Comparison of ENCODE assay signal across 8 cellular contexts in genomic region chr9:98806394-98807069, GRCh38. TPM values are rescaled to one million over a fixed set of nuclear protein-coding genes. Genes with fewer than 3 reads are reported as not detected.
A peak's percentile ranks its signal among the peaks of the same experiment; 100 is the strongest.
DNase-seq lines count a peak whose midpoint lies in the region; ATAC-seq and TF ChIP-seq lines count a peak whose summit lies in the region.

No MANE protein-coding gene starts in this region.

- CTCF ChIA-PET in CD8-positive, alpha-beta memory T cell (lab: Charles Lee): interaction anchor here (1.2 to 2.7 kb wide), 6 partner anchors 9 to 192 kb away, joined by 3 to 14 read pairs (median 4); partner anchors contain the start of gene ANKS6

- no peaks in the 10 kb centered on the region for H3K9me3 Mint-ChIP-seq in CD8-positive, alpha-beta memory T cell
- H3K9me3 Mint-ChIP-seq in chondrocyte (ENCODE audit: low read depth) (no peaks in the 10 kb centered on the region), neural progenitor cell (peaks cover 2% of the 10 kb centered on the region)

- peak overlapping the region; percentile 75 for H3K4me2 ChIP-seq in neural progenitor cell

- H3K27ac ChIP-seq in CD8-positive, alpha-beta memory T cell (ENCODE audit: low read depth, low read length): no peak overlapping the region
- H3K27ac ChIP-seq in neural progenitor cell: no peak overlapping the region

- H3K27ac Mint-ChIP-seq in CD8-positive, alpha-beta memory T cell: peak overlapping the region in 1 of 8 donors; percentile 37
- H3K27ac Mint-ChIP-seq in chondrocyte (ENCODE audit: unreplicated experiment) (no peak overlapping the region), neural progenitor cell (no peak overlapping the region)

- H3F3A ChIP-seq in neural progenitor cell (ENCODE audit: low read depth): peaks cover 36% of the 10 kb centered on the region

- no peak for ATAC-seq in left colon
- no peak for ATAC-seq in GM21737 (IDR thresholded peaks at IDR 0.05; ENCODE audit: unreplicated experiment)

- POLR2A ChIA-PET in CD8-positive, alpha-beta memory T cell (lab: Charles Lee): interaction anchor here (1.8 kb wide), 1 partner anchor 9 kb away, joined by 8 read pairs; the partner anchor contains the start of gene ANKS6

- no peak overlapping the region for H3K9ac ChIP-seq in neural progenitor cell

- peaks cover 11 to 14% of the 10 kb centered on the region in 2 donors for H3K27me3 Mint-ChIP-seq in CD8-positive, alpha-beta memory T cell
- H3K27me3 Mint-ChIP-seq in chondrocyte (ENCODE audit: low read depth): peaks cover 49% of the 10 kb centered on the region
- H3K27me3 Mint-ChIP-seq in neural progenitor cell (ENCODE audit: insufficient read depth, low read depth): peaks cover 15% of the 10 kb centered on the region

- intact Hi-C loops in left colon (cut with DNase I, micrococcal nuclease): no loop called here

- peaks cover 4% of the 10 kb centered on the region for H3K79me2 ChIP-seq in neural progenitor cell (ENCODE audit: low read depth)

- H3K4me3 ChIP-seq in CD8-positive, alpha-beta memory T cell (ENCODE audit: low read length): peak overlapping the region; percentile 15
- no peak overlapping the region for H3K4me3 ChIP-seq in LNCaP clone FGC (ENCODE audit: low read depth, low read length)
- H3K4me3 ChIP-seq in neural progenitor cell: no peak overlapping the region

- H3K9me3 ChIP-seq in CD8-positive, alpha-beta memory T cell (ENCODE audit: low read length): no peaks in the 10 kb centered on the region
- no peaks in the 10 kb centered on the region for H3K9me3 ChIP-seq in neural progenitor cell (ENCODE audit: low read depth)

- peaks cover 11% of the 10 kb centered on the region for H4K20me1 ChIP-seq in neural progenitor cell (ENCODE audit: low read depth)

- peaks cover 21 to 44% (median 39%) of the 10 kb centered on the region in 3 donors for H3K4me1 Mint-ChIP-seq in CD8-positive, alpha-beta memory T cell
- H3K4me1 Mint-ChIP-seq in chondrocyte (ENCODE audit: low read depth) (peaks cover 11% of the 10 kb centered on the region), neural progenitor cell (peaks cover 50% of the 10 kb centered on the region)

- H3K27me3 ChIP-seq in CD8-positive, alpha-beta memory T cell (ENCODE audit: insufficient read depth, low read length, poor library complexity, severe bottlenecking): no peaks in the 10 kb centered on the region
- H3K27me3 ChIP-seq in neural progenitor cell: peaks cover 3% of the 10 kb centered on the region

- H2AFZ ChIP-seq in neural progenitor cell (replicated peaks): no peak overlapping the region

- H3K36me3 ChIP-seq in CD8-positive, alpha-beta memory T cell (ENCODE audit: insufficient read depth, low read length): no peaks in the 10 kb centered on the region
- no peaks in the 10 kb centered on the region for H3K36me3 ChIP-seq in neural progenitor cell

- H3K4me1 ChIP-seq in CD8-positive, alpha-beta memory T cell (ENCODE audit: insufficient read depth, low read length): peaks cover 22% of the 10 kb centered on the region
- H3K4me1 ChIP-seq in neural progenitor cell: peaks cover 29% of the 10 kb centered on the region

- H3K36me3 Mint-ChIP-seq in CD8-positive, alpha-beta memory T cell: no peaks in the 10 kb centered on the region
- H3K36me3 Mint-ChIP-seq in chondrocyte (ENCODE audit: low read depth) (no peaks in the 10 kb centered on the region), neural progenitor cell (no peaks in the 10 kb centered on the region)

- TF ChIP-seq CTCF in LNCaP clone FGC (IDR thresholded peaks at IDR 0.05; ENCODE audit: control insufficient read depth, extremely low read depth, insufficient read depth) (peak; percentile 42), chondrocyte (IDR thresholded peaks at IDR 0.05) (peak; percentile 74), neural progenitor cell (IDR thresholded peaks at IDR 0.05) (no peak)

- no peak for DNase-seq in CD8-positive, alpha-beta memory T cell
- DNase-seq in LNCaP clone FGC (ENCODE audit: low read depth) (no peak), chondrocyte (ENCODE audit: low spot score) (no peak), neural progenitor cell (ENCODE audit: low spot score) (no peak), left colon (no peak), SIG-M5 (lab: John Stamatoyannopoulos, UW) (no peak), GM19240 (ENCODE audit: insufficient read length, low spot score) (no peak)

- H3K4me3 Mint-ChIP-seq in CD8-positive, alpha-beta memory T cell: peak overlapping the region; percentile 72 to 92 (median 85)
- H3K4me3 Mint-ChIP-seq in chondrocyte (ENCODE audit: unreplicated experiment) (peak overlapping the region; percentile 68), neural progenitor cell (peak overlapping the region; percentile 88)

RNA-seq across cellular contexts. Expression of gene GALNT12, which starts 0.9 kb away (rescaled TPM):
- 1 to 10 TPM; 4.7 to 4.9 TPM for total RNA-seq in CD8-positive, alpha-beta memory T cell
- 5.2 TPM for polyA plus RNA-seq in CD8-positive, alpha-beta memory T cell
- total RNA-seq in chondrocyte: 0.34 to 0.55 TPM in 2 of 3 replicates, not detected in the other
- total RNA-seq in neural progenitor cell (ENCODE audit: low replicate concordance): 28.8 and 46.5 TPM in 2 replicates
- 100 to 1,000 TPM; 115 to 156 TPM for total RNA-seq in left colon

RNA-seq across cellular contexts. Expression of gene ANKS6, which starts 10.2 kb away (rescaled TPM):
- total RNA-seq in CD8-positive, alpha-beta memory T cell: 10 to 100 TPM; 16.8 to 17.5 TPM
- polyA plus RNA-seq in CD8-positive, alpha-beta memory T cell: 9.0 TPM
- total RNA-seq in chondrocyte (13.4 to 17.2 TPM (median 17.1 TPM) in 3 replicates), neural progenitor cell (ENCODE audit: low replicate concordance) (16.0 and 44.3 TPM in 2 replicates), left colon (10 to 100 TPM; 15.9 to 28.4 TPM)
